ENCODE assay signal across 8 cellular contexts in the genomic region with DNA sequence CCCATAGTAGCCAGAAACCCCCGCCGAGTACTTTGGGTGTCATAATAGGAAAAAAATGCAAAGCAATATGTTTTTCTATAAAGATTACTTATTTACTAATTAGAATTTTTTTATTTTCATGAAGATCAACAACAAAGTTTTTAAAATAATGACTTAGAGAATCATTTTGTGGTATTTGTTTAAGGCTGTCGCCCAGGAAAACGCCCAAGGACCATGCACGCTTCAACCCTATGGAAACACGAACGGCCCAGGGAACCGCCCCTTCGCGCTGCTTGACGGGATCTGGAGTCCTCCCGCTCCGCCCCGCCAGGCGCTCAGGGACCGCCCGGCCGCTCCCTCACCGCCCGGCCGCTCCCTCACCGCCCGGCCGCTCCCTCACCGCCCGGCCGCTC. TPM values are rescaled to one million over a fixed set of nuclear protein-coding genes. Genes with fewer than 3 reads are reported as not detected.
DNase-seq lines count a peak whose midpoint lies in the region; ATAC-seq lines count a peak whose summit lies in the region.

No MANE protein-coding gene starts in this region.

- intact Hi-C loops in dendritic cell treated with granulocyte-macrophage colony-stimulating factor and Interleukin-4, amounts not matched to agents 40 ng/mL and 50 ng/mL, for 4 days (cut with micrococcal nuclease), result loop anchor here (2.0 to 10.0 kb wide), 2 partner anchors 14 to 430 kb away; no protein-coding TSS in a partner anchor

- peak overlapping the region; percentile 93 for H3K4me3 Mint-ChIP-seq in dendritic cell treated with granulocyte-macrophage colony-stimulating factor and Interleukin-4, amounts not matched to agents 40 ng/mL and 50 ng/mL, for 4 days
- H3K4me3 Mint-ChIP-seq in naive thymus-derived CD8-positive, alpha-beta T cell, result peak overlapping the region; percentile 86 to 95 (median 92)
- peak overlapping the region; percentile 96 for H3K4me3 Mint-ChIP-seq in stimulated activated naive CD8-positive, alpha-beta T cell treated with anti-CD3 and anti-CD28 coated beads, Interleukin-15, Interleukin-2, amounts not matched to agents 100 ng/mL and 50 ng/mL, for 24 hours

- H3K27ac Mint-ChIP-seq in dendritic cell treated with granulocyte-macrophage colony-stimulating factor and Interleukin-4, amounts not matched to agents 40 ng/mL and 50 ng/mL, for 4 days, result peak overlapping the region; percentile 87
- H3K27ac Mint-ChIP-seq in naive thymus-derived CD8-positive, alpha-beta T cell, result peak overlapping the region in 9 of 10 donors; percentile 89 to 98 (median 94)
- peak overlapping the region; percentile 94 for H3K27ac Mint-ChIP-seq in stimulated activated naive CD8-positive, alpha-beta T cell treated with anti-CD3 and anti-CD28 coated beads, Interleukin-15, Interleukin-2, amounts not matched to agents 100 ng/mL and 50 ng/mL, for 24 hours

- POLR2A ChIA-PET in naive thymus-derived CD8-positive, alpha-beta T cell (lab: Charles Lee), result interaction anchor here (0.6 to 2.6 kb wide), 4 partner anchors 16 to 762 kb away, joined by 3 to 9 read pairs (median 4); a partner anchor contains a TSS

- ATAC-seq in GM18868 (IDR thresholded peaks at IDR 0.05; ENCODE audit: unreplicated experiment) (peak; percentile 92), HG03039 (IDR thresholded peaks at IDR 0.05; ENCODE audit: unreplicated experiment) (peak; percentile 83)
- peak; percentile 81 to 82 for ATAC-seq in naive thymus-derived CD8-positive, alpha-beta T cell

- H3K27me3 Mint-ChIP-seq in dendritic cell treated with granulocyte-macrophage colony-stimulating factor and Interleukin-4, amounts not matched to agents 40 ng/mL and 50 ng/mL, for 4 days, result no peaks in the 10 kb centered on the region
- peaks cover 0 to 2% (median 0%) of the 10 kb centered on the region in 5 donors for H3K27me3 Mint-ChIP-seq in naive thymus-derived CD8-positive, alpha-beta T cell
- H3K27me3 Mint-ChIP-seq in stimulated activated naive CD8-positive, alpha-beta T cell treated with anti-CD3 and anti-CD28 coated beads, Interleukin-15, Interleukin-2, amounts not matched to agents 100 ng/mL and 50 ng/mL, for 24 hours, result no peaks in the 10 kb centered on the region

- peak; percentile 99 for DNase-seq in NCI-H2227 (lab: John Stamatoyannopoulos, UW; ENCODE audit: unreplicated experiment)
- peak; percentile 82 to 90 for DNase-seq in activated CD4-positive, alpha-beta T cell treated with anti-CD3 and anti-CD28 coated beads for 4 hours
- peak in 3 of 10 donors; percentile 83 to 87 (median 83) for DNase-seq in naive thymus-derived CD8-positive, alpha-beta T cell
- no peak for DNase-seq in NAMALWA (ENCODE audit: low spot score)

- peaks cover 33% of the 10 kb centered on the region for H3K36me3 Mint-ChIP-seq in dendritic cell treated with granulocyte-macrophage colony-stimulating factor and Interleukin-4, amounts not matched to agents 40 ng/mL and 50 ng/mL, for 4 days (ENCODE audit: low read depth)
- H3K36me3 Mint-ChIP-seq in naive thymus-derived CD8-positive, alpha-beta T cell, result peaks cover 0 to 20% (median 4%) of the 10 kb centered on the region in 3 donors
- H3K36me3 Mint-ChIP-seq in stimulated activated naive CD8-positive, alpha-beta T cell treated with anti-CD3 and anti-CD28 coated beads, Interleukin-15, Interleukin-2, amounts not matched to agents 100 ng/mL and 50 ng/mL, for 24 hours (ENCODE audit: low read depth), result peaks cover 38% of the 10 kb centered on the region

- peaks cover 16% of the 10 kb centered on the region for H3K4me1 Mint-ChIP-seq in dendritic cell treated with granulocyte-macrophage colony-stimulating factor and Interleukin-4, amounts not matched to agents 40 ng/mL and 50 ng/mL, for 4 days (ENCODE audit: low read depth)
- peaks cover 2 to 17% (median 11%) of the 10 kb centered on the region in 4 donors for H3K4me1 Mint-ChIP-seq in naive thymus-derived CD8-positive, alpha-beta T cell
- H3K4me1 Mint-ChIP-seq in stimulated activated naive CD8-positive, alpha-beta T cell treated with anti-CD3 and anti-CD28 coated beads, Interleukin-15, Interleukin-2, amounts not matched to agents 100 ng/mL and 50 ng/mL, for 24 hours (ENCODE audit: low read depth), result peaks cover 27% of the 10 kb centered on the region

- H3K9me3 Mint-ChIP-seq in dendritic cell treated with granulocyte-macrophage colony-stimulating factor and Interleukin-4, amounts not matched to agents 40 ng/mL and 50 ng/mL, for 4 days, result no peaks in the 10 kb centered on the region
- no peaks in the 10 kb centered on the region for H3K9me3 Mint-ChIP-seq in naive thymus-derived CD8-positive, alpha-beta T cell
- H3K9me3 Mint-ChIP-seq in stimulated activated naive CD8-positive, alpha-beta T cell treated with anti-CD3 and anti-CD28 coated beads, Interleukin-15, Interleukin-2, amounts not matched to agents 100 ng/mL and 50 ng/mL, for 24 hours, result no peaks in the 10 kb centered on the region

RNA-seq across cellular contexts. Expression of a gene that starts 0.4 kb away (rescaled TPM):
- total RNA-seq in naive thymus-derived CD8-positive, alpha-beta T cell, result 10 to 100 TPM in 1 of 2 experiments, 1 to 10 TPM in 1; 8.9 to 10.2 TPM
- 10 to 100 TPM; 13.7 to 17.0 (median 15.9) TPM for polyA plus RNA-seq in naive thymus-derived CD8-positive, alpha-beta T cell

RNA-seq across cellular contexts. Expression of a gene that starts 38.9 kb away (rescaled TPM):
- under 1 TPM; 0.29 to 0.30 TPM for total RNA-seq in naive thymus-derived CD8-positive, alpha-beta T cell
- polyA plus RNA-seq in naive thymus-derived CD8-positive, alpha-beta T cell, result 1 to 10 TPM in 1 of 3 donors, under 1 TPM in 1, not detected in 1; 0.61 to 1.0 TPM
